ENCODE assay signal across 1 cellular context in the genomic region with DNA sequence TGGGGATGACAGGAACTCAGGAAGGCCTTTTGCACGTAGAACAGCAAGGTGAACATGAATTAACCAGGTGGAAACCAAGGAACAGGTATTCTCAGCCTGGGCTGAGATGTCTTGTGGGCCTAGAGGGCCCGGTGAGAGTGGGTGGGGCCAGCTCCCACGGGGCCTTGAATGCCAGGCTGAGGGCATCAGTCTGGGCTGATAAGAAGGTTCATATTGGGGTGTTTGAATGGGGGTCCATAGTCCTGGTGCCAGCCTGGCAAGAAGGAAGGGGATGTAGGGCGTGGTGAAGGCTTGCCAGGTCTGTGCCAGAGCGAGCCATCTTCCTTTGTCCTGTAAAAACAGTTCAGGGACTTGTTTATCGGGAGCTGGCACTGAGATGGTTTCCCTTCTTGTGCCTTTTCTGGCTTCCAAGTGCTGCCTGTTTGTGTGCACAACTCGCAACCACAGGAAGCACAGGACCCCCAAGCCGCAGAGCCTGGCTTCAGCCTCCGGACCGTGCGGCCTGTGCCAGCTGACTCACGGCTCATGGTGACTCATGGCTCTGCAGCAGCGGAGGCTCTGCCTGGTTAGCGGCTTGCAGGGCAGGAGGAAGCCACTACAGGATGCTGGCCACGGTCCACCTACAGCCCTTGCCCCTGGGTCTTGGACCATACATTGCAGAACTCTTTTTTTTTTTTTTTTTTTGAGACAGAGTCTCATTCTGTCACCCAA.
TF ChIP-seq lines count a peak whose summit lies in the region.

No MANE protein-coding gene starts in this region.

TF ChIP-seq in WTC11, 78 proteins besides CTCF, POLR2A, EP300 and RAD21 (continued from another document):
- TF ChIP-seq, protein P1, sequence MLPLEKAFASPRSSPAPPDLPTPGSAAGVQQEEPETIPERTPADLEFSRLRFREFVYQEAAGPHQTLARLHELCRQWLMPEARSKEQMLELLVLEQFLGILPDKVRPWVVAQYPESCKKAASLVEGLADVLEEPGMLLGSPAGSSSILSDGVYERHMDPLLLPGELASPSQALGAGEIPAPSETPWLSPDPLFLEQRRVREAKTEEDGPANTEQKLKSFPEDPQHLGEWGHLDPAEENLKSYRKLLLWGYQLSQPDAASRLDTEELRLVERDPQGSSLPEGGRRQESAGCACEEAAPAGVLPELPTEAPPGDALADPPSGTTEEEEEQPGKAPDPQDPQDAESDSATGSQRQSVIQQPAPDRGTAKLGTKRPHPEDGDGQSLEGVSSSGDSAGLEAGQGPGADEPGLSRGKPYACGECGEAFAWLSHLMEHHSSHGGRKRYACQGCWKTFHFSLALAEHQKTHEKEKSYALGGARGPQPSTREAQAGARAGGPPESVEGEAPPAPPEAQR (CRISPR knock-in tag; IDR thresholded peaks at IDR 0.05) = no peak
- TF ChIP-seq, protein P2, sequence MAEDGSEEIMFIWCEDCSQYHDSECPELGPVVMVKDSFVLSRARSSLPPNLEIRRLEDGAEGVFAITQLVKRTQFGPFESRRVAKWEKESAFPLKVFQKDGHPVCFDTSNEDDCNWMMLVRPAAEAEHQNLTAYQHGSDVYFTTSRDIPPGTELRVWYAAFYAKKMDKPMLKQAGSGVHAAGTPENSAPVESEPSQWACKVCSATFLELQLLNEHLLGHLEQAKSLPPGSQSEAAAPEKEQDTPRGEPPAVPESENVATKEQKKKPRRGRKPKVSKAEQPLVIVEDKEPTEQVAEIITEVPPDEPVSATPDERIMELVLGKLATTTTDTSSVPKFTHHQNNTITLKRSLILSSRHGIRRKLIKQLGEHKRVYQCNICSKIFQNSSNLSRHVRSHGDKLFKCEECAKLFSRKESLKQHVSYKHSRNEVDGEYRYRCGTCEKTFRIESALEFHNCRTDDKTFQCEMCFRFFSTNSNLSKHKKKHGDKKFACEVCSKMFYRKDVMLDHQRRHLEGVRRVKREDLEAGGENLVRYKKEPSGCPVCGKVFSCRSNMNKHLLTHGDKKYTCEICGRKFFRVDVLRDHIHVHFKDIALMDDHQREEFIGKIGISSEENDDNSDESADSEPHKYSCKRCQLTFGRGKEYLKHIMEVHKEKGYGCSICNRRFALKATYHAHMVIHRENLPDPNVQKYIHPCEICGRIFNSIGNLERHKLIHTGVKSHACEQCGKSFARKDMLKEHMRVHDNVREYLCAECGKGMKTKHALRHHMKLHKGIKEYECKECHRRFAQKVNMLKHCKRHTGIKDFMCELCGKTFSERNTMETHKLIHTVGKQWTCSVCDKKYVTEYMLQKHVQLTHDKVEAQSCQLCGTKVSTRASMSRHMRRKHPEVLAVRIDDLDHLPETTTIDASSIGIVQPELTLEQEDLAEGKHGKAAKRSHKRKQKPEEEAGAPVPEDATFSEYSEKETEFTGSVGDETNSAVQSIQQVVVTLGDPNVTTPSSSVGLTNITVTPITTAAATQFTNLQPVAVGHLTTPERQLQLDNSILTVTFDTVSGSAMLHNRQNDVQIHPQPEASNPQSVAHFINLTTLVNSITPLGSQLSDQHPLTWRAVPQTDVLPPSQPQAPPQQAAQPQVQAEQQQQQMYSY (CRISPR knock-in tag; IDR thresholded peaks at IDR 0.05) = no peak
- no peak for TF ChIP-seq TEAD1 (CRISPR knock-in tag; IDR thresholded peaks at IDR 0.05)
- TF ChIP-seq, protein P3, sequence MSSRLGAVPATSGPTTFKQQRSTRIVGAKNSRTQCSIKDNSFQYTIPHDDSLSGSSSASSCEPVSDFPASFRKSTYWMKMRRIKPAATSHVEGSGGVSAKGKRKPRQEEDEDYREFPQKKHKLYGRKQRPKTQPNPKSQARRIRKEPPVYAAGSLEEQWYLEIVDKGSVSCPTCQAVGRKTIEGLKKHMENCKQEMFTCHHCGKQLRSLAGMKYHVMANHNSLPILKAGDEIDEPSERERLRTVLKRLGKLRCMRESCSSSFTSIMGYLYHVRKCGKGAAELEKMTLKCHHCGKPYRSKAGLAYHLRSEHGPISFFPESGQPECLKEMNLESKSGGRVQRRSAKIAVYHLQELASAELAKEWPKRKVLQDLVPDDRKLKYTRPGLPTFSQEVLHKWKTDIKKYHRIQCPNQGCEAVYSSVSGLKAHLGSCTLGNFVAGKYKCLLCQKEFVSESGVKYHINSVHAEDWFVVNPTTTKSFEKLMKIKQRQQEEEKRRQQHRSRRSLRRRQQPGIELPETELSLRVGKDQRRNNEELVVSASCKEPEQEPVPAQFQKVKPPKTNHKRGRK (CRISPR knock-in tag; IDR thresholded peaks at IDR 0.05; ENCODE audit: borderline replicate concordance) = no peak
